Comparison of ENCODE assay signal across 1 cellular context in the genomic region with DNA sequence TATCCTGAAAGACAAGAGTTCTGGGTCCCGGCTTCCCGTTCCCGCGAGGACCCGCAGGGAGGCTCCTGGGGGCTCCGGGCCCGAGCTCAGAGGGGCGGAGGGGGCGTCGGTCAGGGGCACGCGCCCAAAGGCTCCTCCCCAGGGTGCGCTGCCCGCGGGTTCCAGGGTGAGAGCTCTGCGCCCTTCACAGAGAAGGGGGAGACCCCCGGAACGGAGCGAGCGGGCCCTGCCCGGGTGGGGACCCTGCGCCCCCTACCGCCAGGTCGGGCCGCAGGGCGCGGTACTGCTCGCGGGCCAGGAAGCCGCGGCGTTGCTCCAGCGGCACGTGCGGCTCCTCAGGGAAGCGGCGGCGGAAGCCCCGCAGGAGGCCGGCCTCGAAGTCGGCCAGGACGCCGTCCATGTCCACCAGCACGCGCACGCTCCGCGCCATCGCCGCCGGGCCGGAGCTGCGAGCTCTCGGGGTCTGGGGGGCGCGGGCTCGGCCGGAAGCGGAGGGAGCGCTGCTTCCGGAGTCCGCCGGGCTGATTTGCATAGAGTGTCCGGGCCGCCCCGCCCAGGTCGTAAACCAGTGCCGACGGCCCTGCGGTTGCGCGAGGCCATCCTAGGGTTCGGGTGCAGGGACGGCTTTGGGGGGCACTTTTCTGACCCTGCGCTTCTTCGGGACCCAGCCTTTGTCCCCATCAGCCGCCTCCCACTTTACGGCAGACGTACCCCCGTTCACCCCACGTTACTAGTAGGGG.
TF ChIP-seq lines count a peak whose summit lies in the region.

A gene (minus strand): TSS at position 465 of the 740 bp plus-strand sequence. CDS start 35 bp downstream, at position 430.

TF ChIP-seq in HepG2, 621 proteins besides CTCF, POLR2A, EP300 and RAD21 (continued from another document and continues in another):
- TF ChIP-seq, protein P1, sequence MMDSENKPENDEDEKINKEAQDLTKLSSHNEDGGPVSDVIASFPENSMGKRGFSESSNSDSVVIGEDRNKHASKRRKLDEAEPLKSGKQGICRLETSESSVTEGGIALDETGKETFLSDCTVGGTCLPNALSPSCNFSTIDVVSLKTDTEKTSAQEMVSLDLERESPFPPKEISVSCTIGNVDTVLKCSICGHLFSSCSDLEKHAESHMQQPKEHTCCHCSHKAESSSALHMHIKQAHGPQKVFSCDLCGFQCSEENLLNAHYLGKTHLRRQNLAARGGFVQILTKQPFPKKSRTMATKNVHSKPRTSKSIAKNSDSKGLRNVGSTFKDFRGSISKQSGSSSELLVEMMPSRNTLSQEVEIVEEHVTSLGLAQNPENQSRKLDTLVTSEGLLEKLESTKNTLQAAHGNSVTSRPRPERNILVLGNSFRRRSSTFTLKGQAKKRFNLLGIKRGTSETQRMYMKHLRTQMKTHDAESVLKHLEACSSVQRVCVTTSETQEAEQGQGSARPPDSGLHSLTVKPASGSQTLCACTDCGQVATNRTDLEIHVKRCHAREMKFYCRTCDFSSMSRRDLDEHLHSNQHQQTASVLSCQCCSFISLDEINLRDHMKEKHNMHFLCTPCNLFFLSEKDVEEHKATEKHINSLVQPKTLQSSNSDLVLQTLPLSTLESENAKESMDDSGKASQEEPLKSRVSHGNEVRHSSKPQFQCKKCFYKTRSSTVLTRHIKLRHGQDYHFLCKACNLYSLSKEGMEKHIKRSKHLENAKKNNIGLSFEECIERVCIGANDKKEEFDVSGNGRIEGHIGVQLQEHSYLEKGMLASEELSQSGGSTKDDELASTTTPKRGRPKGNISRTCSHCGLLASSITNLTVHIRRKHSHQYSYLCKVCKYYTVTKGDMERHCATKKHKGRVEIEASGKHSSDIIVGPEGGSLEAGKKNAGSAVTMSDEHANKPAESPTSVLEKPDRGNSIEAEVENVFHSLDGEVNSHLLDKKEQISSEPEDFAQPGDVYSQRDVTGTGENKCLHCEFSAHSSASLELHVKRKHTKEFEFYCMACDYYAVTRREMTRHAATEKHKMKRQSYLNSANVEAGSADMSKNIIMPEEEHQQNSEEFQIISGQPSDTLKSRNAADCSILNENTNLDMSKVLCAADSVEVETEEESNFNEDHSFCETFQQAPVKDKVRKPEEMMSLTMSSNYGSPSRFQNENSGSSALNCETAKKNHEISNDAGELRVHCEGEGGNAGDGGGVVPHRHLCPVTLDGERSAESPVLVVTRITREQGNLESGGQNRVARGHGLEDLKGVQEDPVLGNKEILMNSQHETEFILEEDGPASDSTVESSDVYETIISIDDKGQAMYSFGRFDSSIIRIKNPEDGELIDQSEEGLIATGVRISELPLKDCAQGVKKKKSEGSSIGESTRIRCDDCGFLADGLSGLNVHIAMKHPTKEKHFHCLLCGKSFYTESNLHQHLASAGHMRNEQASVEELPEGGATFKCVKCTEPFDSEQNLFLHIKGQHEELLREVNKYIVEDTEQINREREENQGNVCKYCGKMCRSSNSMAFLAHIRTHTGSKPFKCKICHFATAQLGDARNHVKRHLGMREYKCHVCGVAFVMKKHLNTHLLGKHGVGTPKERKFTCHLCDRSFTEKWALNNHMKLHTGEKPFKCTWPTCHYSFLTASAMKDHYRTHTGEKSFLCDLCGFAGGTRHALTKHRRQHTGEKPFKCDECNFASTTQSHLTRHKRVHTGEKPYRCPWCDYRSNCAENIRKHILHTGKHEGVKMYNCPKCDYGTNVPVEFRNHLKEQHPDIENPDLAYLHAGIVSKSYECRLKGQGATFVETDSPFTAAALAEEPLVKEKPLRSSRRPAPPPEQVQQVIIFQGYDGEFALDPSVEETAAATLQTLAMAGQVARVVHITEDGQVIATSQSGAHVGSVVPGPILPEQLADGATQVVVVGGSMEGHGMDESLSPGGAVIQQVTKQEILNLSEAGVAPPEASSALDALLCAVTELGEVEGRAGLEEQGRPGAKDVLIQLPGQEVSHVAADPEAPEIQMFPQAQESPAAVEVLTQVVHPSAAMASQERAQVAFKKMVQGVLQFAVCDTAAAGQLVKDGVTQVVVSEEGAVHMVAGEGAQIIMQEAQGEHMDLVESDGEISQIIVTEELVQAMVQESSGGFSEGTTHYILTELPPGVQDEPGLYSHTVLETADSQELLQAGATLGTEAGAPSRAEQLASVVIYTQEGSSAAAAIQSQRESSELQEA (CRISPR knock-in tag; IDR thresholded peaks at IDR 0.05; ENCODE audit: not compliant biosample characterization), result no peak
- peak; percentile 73 for TF ChIP-seq ZNF430 (CRISPR knock-in tag; IDR thresholded peaks at IDR 0.05)
- TF ChIP-seq, protein P2, sequence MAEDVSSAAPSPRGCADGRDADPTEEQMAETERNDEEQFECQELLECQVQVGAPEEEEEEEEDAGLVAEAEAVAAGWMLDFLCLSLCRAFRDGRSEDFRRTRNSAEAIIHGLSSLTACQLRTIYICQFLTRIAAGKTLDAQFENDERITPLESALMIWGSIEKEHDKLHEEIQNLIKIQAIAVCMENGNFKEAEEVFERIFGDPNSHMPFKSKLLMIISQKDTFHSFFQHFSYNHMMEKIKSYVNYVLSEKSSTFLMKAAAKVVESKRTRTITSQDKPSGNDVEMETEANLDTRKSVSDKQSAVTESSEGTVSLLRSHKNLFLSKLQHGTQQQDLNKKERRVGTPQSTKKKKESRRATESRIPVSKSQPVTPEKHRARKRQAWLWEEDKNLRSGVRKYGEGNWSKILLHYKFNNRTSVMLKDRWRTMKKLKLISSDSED (CRISPR knock-in tag; IDR thresholded peaks at IDR 0.05), result no peak
- TF ChIP-seq ZNF577 (CRISPR knock-in tag; IDR thresholded peaks at IDR 0.05; ENCODE audit: borderline replicate concordance, low read depth), result no peak
- TF ChIP-seq KMT2A (CRISPR knock-in tag; IDR thresholded peaks at IDR 0.05), result peak; percentile 84
- TF ChIP-seq FOXO1 (CRISPR knock-in tag; IDR thresholded peaks at IDR 0.05), result peak; percentile 58
- 0 out of 2 replicates have a peak, but pooled peaks have one; percentile 17 for TF ChIP-seq SIX4 (CRISPR knock-in tag; IDR thresholded peaks at IDR 0.05)
- TF ChIP-seq, protein P3, sequence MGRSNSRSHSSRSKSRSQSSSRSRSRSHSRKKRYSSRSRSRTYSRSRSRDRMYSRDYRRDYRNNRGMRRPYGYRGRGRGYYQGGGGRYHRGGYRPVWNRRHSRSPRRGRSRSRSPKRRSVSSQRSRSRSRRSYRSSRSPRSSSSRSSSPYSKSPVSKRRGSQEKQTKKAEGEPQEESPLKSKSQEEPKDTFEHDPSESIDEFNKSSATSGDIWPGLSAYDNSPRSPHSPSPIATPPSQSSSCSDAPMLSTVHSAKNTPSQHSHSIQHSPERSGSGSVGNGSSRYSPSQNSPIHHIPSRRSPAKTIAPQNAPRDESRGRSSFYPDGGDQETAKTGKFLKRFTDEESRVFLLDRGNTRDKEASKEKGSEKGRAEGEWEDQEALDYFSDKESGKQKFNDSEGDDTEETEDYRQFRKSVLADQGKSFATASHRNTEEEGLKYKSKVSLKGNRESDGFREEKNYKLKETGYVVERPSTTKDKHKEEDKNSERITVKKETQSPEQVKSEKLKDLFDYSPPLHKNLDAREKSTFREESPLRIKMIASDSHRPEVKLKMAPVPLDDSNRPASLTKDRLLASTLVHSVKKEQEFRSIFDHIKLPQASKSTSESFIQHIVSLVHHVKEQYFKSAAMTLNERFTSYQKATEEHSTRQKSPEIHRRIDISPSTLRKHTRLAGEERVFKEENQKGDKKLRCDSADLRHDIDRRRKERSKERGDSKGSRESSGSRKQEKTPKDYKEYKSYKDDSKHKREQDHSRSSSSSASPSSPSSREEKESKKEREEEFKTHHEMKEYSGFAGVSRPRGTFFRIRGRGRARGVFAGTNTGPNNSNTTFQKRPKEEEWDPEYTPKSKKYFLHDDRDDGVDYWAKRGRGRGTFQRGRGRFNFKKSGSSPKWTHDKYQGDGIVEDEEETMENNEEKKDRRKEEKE (IDR thresholded peaks at IDR 0.05), result no peak
- TF ChIP-seq, protein P4, sequence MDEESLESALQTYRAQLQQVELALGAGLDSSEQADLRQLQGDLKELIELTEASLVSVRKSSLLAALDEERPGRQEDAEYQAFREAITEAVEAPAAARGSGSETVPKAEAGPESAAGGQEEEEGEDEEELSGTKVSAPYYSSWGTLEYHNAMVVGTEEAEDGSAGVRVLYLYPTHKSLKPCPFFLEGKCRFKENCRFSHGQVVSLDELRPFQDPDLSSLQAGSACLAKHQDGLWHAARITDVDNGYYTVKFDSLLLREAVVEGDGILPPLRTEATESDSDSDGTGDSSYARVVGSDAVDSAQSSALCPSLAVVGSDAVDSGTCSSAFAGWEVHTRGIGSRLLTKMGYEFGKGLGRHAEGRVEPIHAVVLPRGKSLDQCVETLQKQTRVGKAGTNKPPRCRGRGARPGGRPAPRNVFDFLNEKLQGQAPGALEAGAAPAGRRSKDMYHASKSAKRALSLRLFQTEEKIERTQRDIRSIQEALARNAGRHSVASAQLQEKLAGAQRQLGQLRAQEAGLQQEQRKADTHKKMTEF (CRISPR knock-in tag; IDR thresholded peaks at IDR 0.05), result peak; percentile 81
- peak; percentile 52; the same call in 1 of the 2 replicates for TF ChIP-seq ZSCAN22 (CRISPR knock-in tag; IDR thresholded peaks at IDR 0.05)
- no peak for TF ChIP-seq NFE2 (CRISPR knock-in tag; IDR thresholded peaks at IDR 0.05)
- TF ChIP-seq, protein P5, sequence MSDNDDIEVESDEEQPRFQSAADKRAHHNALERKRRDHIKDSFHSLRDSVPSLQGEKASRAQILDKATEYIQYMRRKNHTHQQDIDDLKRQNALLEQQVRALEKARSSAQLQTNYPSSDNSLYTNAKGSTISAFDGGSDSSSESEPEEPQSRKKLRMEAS (IDR thresholded peaks at IDR 0.05), result peak; percentile 96
- TF ChIP-seq ZNF34 (CRISPR knock-in tag; IDR thresholded peaks at IDR 0.05; ENCODE audit: borderline replicate concordance), result 0 out of 2 replicates have a peak, but pooled peaks have one; percentile 70
- TF ChIP-seq RAD51 (IDR thresholded peaks at IDR 0.05; ENCODE audit: borderline replicate concordance), result no peak
- TF ChIP-seq RXRB (CRISPR knock-in tag; IDR thresholded peaks at IDR 0.05; ENCODE audit: borderline replicate concordance), result peak; percentile 47; the same call in 1 of the 2 replicates
- TF ChIP-seq, protein P6, sequence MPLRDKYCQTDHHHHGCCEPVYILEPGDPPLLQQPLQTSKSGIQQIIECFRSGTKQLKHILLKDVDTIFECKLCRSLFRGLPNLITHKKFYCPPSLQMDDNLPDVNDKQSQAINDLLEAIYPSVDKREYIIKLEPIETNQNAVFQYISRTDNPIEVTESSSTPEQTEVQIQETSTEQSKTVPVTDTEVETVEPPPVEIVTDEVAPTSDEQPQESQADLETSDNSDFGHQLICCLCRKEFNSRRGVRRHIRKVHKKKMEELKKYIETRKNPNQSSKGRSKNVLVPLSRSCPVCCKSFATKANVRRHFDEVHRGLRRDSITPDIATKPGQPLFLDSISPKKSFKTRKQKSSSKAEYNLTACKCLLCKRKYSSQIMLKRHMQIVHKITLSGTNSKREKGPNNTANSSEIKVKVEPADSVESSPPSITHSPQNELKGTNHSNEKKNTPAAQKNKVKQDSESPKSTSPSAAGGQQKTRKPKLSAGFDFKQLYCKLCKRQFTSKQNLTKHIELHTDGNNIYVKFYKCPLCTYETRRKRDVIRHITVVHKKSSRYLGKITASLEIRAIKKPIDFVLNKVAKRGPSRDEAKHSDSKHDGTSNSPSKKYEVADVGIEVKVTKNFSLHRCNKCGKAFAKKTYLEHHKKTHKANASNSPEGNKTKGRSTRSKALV (CRISPR knock-in tag; IDR thresholded peaks at IDR 0.05), result no peak
- TF ChIP-seq ZNF354B (CRISPR knock-in tag; IDR thresholded peaks at IDR 0.05), result peak; percentile 47; the same call in 1 of the 2 replicates
- TF ChIP-seq HDAC1 (CRISPR knock-in tag; IDR thresholded peaks at IDR 0.05), result peak; percentile 53; the same call in 1 of the 2 replicates
- TF ChIP-seq ZNF570 (CRISPR knock-in tag; IDR thresholded peaks at IDR 0.05; ENCODE audit: borderline replicate concordance), result peak; percentile 76; the same call in 1 of the 2 replicates
- TF ChIP-seq ZNF768 (CRISPR knock-in tag; IDR thresholded peaks at IDR 0.05), result peak; percentile 71; the same call in 1 of the 2 replicates
- no peak for TF ChIP-seq RFX3 (CRISPR knock-in tag; IDR thresholded peaks at IDR 0.05)
- TF ChIP-seq ZFYVE20 (CRISPR knock-in tag; IDR thresholded peaks at IDR 0.05; ENCODE audit: borderline replicate concordance, low read depth), result peak; percentile 95; the same call in 1 of the 2 replicates
- peak; percentile 91 for TF ChIP-seq KLF6 (CRISPR knock-in tag; IDR thresholded peaks at IDR 0.05)
- TF ChIP-seq ZNF263 (CRISPR knock-in tag; IDR thresholded peaks at IDR 0.05), result no peak; the same call in 1 of the 2 replicates
- TF ChIP-seq, protein P7, sequence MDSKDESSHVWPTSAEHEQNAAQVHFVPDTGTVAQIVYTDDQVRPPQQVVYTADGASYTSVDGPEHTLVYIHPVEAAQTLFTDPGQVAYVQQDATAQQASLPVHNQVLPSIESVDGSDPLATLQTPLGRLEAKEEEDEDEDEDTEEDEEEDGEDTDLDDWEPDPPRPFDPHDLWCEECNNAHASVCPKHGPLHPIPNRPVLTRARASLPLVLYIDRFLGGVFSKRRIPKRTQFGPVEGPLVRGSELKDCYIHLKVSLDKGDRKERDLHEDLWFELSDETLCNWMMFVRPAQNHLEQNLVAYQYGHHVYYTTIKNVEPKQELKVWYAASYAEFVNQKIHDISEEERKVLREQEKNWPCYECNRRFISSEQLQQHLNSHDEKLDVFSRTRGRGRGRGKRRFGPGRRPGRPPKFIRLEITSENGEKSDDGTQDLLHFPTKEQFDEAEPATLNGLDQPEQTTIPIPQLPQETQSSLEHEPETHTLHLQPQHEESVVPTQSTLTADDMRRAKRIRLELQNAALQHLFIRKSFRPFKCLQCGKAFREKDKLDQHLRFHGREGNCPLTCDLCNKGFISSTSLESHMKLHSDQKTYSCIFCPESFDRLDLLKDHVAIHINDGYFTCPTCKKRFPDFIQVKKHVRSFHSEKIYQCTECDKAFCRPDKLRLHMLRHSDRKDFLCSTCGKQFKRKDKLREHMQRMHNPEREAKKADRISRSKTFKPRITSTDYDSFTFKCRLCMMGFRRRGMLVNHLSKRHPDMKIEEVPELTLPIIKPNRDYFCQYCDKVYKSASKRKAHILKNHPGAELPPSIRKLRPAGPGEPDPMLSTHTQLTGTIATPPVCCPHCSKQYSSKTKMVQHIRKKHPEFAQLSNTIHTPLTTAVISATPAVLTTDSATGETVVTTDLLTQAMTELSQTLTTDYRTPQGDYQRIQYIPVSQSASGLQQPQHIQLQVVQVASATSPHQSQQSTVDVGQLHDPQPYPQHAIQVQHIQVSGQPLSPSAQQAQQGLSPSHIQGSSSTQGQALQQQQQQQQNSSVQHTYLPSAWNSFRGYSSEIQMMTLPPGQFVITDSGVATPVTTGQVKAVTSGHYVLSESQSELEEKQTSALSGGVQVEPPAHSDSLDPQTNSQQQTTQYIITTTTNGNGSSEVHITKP (CRISPR knock-in tag; IDR thresholded peaks at IDR 0.05; ENCODE audit: low read depth), result no peak
- TF ChIP-seq, protein P8, sequence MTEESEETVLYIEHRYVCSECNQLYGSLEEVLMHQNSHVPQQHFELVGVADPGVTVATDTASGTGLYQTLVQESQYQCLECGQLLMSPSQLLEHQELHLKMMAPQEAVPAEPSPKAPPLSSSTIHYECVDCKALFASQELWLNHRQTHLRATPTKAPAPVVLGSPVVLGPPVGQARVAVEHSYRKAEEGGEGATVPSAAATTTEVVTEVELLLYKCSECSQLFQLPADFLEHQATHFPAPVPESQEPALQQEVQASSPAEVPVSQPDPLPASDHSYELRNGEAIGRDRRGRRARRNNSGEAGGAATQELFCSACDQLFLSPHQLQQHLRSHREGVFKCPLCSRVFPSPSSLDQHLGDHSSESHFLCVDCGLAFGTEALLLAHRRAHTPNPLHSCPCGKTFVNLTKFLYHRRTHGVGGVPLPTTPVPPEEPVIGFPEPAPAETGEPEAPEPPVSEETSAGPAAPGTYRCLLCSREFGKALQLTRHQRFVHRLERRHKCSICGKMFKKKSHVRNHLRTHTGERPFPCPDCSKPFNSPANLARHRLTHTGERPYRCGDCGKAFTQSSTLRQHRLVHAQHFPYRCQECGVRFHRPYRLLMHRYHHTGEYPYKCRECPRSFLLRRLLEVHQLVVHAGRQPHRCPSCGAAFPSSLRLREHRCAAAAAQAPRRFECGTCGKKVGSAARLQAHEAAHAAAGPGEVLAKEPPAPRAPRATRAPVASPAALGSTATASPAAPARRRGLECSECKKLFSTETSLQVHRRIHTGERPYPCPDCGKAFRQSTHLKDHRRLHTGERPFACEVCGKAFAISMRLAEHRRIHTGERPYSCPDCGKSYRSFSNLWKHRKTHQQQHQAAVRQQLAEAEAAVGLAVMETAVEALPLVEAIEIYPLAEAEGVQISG (CRISPR knock-in tag; IDR thresholded peaks at IDR 0.05), result peak; percentile 84
- no peak for TF ChIP-seq ZNF790 (CRISPR knock-in tag; IDR thresholded peaks at IDR 0.05; ENCODE audit: borderline replicate concordance)
